In genomic region chr19:30696514-30696913, GRCh38 we compare ENCODE assay signal across 10 cellular contexts.
A peak's percentile ranks its signal among the peaks of the same experiment; 100 is the strongest.
DNase-seq lines count a peak whose midpoint lies in the region; ATAC-seq and TF ChIP-seq lines count a peak whose summit lies in the region.
"Had no signal": no experiment of that assay in that cellular context is flagged by ENCODE, and none has a peak within 500 bp of the region (broad histone marks: within the 10 kb centered on the region; RNA-seq: fewer than 3 reads in every experiment).

No MANE protein-coding gene starts in this region.

- no peak for ATAC-seq in HG03025 (IDR thresholded peaks at IDR 0.05; ENCODE audit: low FRiP score, unreplicated experiment)
- ATAC-seq in HG02642 (IDR thresholded peaks at IDR 0.05; ENCODE audit: poor library complexity, unreplicated experiment) = no peak
- no peak for ATAC-seq in HG02973 (IDR thresholded peaks at IDR 0.05; ENCODE audit: unreplicated experiment)
- no peak for ATAC-seq in HG02884 (IDR thresholded peaks at IDR 0.05; ENCODE audit: unreplicated experiment)
- ATAC-seq: mucosa of descending colon had no signal

- peak; percentile 20 for DNase-seq in NAMALWA (ENCODE audit: low spot score)
- DNase-seq in endodermal cell = peak; percentile 95
- peak; percentile 74 for DNase-seq in nephron progenitor cell

- H3K36me3 Mint-ChIP-seq in endodermal cell (ENCODE audit: low read depth) = no peaks in the 10 kb centered on the region
- H3K36me3 Mint-ChIP-seq in nephron progenitor cell (ENCODE audit: low read depth) = no peaks in the 10 kb centered on the region

- H3K9me3 ChIP-seq in ES-I3 (ENCODE audit: control insufficient read depth, insufficient read depth, low read length) (no peaks in the 10 kb centered on the region), endodermal cell (ENCODE audit: control insufficient read depth, low read length) (no peaks in the 10 kb centered on the region)
- H3K9me3 ChIP-seq: mucosa of descending colon had no signal

- H3K4me3 Mint-ChIP-seq in endodermal cell (no peak overlapping the region), nephron progenitor cell (no peak overlapping the region)
- H3K4me3 Mint-ChIP-seq: T-helper 2 cell treated with Interferon-gamma antibody and Interleukin-4, amounts not matched to agents 5 μg/mL and 100 μg/mL, for 36 hours had no signal

- H3K4me1 ChIP-seq in ES-I3 (ENCODE audit: insufficient read depth, low read length) = peaks cover 2% of the 10 kb centered on the region
- peaks cover 11% of the 10 kb centered on the region for H3K4me1 ChIP-seq in endodermal cell (ENCODE audit: control insufficient read depth, insufficient read depth, low read length)

- H3K4me1 Mint-ChIP-seq in endodermal cell (peaks cover 37% of the 10 kb centered on the region), nephron progenitor cell (peaks cover 48% of the 10 kb centered on the region)

- H3K27ac ChIP-seq in endodermal cell (ENCODE audit: low read depth, low read length) = no peak overlapping the region

- H3K27me3 ChIP-seq in endodermal cell (ENCODE audit: control insufficient read depth, insufficient read depth, low read length, poor library complexity, severe bottlenecking) = no peaks in the 10 kb centered on the region

- no peak overlapping the region for H3K4me3 ChIP-seq in endodermal cell (ENCODE audit: low read length)
- H3K4me3 ChIP-seq: mucosa of descending colon had no signal

- H3K27me3 Mint-ChIP-seq in endodermal cell (ENCODE audit: insufficient read depth) (no peaks in the 10 kb centered on the region), nephron progenitor cell (ENCODE audit: low read depth, poor library complexity) (no peaks in the 10 kb centered on the region)

- H3K9me3 Mint-ChIP-seq in endodermal cell = no peaks in the 10 kb centered on the region
- no peaks in the 10 kb centered on the region for H3K9me3 Mint-ChIP-seq in nephron progenitor cell
- H3K9me3 Mint-ChIP-seq: T-helper 2 cell treated with Interferon-gamma antibody and Interleukin-4, amounts not matched to agents 5 μg/mL and 100 μg/mL, for 36 hours had no signal

- H3K36me3 ChIP-seq in ES-I3 (ENCODE audit: insufficient read depth, low read length) (no peaks in the 10 kb centered on the region), endodermal cell (ENCODE audit: control insufficient read depth, insufficient read depth, low read length) (no peaks in the 10 kb centered on the region)

- TF ChIP-seq CTCF in endodermal cell (conservative IDR thresholded peaks at IDR 0.05) (peak; percentile 90), nephron progenitor cell (IDR thresholded peaks at IDR 0.05) (peak; percentile 62)

- H3K9ac ChIP-seq in ES-I3 (ENCODE audit: low read depth, low read length) = peak overlapping the region; percentile 4; the same call in 1 of the 2 replicates
- no peak overlapping the region for H3K9ac ChIP-seq in endodermal cell (ENCODE audit: extremely low read depth, low read length, poor library complexity, severe bottlenecking)

- WGBS in endodermal cell (ENCODE audit: insufficient coverage in 1 of 2, insufficient read length in 1 of 2), 2 experiments = 35 to 78% methylated on average over 1 to 6 of the region's 6 CpGs

- peak overlapping the region; percentile 71 for H3K27ac Mint-ChIP-seq in endodermal cell
- no peak overlapping the region for H3K27ac Mint-ChIP-seq in nephron progenitor cell
- H3K27ac Mint-ChIP-seq: T-helper 2 cell treated with Interferon-gamma antibody and Interleukin-4, amounts not matched to agents 5 μg/mL and 100 μg/mL, for 36 hours had no signal

Comparison
In these comparisons a context has a peak if more than half of its experiments do, and no peak if none do; other contexts are left out.
1. DNase-seq: peak in every context shown above with its lines; median percentile 95 in endodermal cell; 74 in nephron progenitor cell; 20 in NAMALWA.